18 cellular contexts compared by ENCODE assay signal in genomic region chr13:67227131-67227983, GRCh38. TPM values are rescaled to one million over a fixed set of nuclear protein-coding genes. Genes with fewer than 3 reads are reported as not detected.
A peak's percentile ranks its signal among the peaks of the same experiment; 100 is the strongest.
DNase-seq lines count a peak whose midpoint lies in the region; ATAC-seq and TF ChIP-seq lines count a peak whose summit lies in the region.
"Had no signal": no experiment of that assay in that cellular context is flagged by ENCODE, and none has a peak within 500 bp of the region (broad histone marks: within the 10 kb centered on the region; RNA-seq: fewer than 3 reads in every experiment).

No MANE protein-coding gene starts in this region.

- peak overlapping the region in 10 of 12 donors; percentile 4 to 82 (median 79) for H3K4me3 ChIP-seq in heart left ventricle
- H3K4me3 ChIP-seq in mesodermal cell (ENCODE audit: extremely low read depth, insufficient read depth, low read length, poor library complexity, severe bottlenecking), result peak overlapping the region; percentile 6
- H3K4me3 ChIP-seq: GM23338, Peyer's patch, transverse colon had no signal

- peaks cover 0 to 10% (median 0%) of the 10 kb centered on the region in 9 donors for H3K27me3 ChIP-seq in heart left ventricle
- H3K27me3 ChIP-seq: Peyer's patch had no signal

- no peak for TF ChIP-seq CTCF in heart left ventricle (IDR thresholded peaks at IDR 0.05)
- no peak for TF ChIP-seq CTCF in activated CD8-positive, alpha-beta T cell treated with anti-CD3 and anti-CD28 coated beads for 36 hours (IDR thresholded peaks at IDR 0.05)

- DNase-seq in heart left ventricle, result no peak
- DNase-seq in Right ventricle myocardium superior, result no peak
- DNase-seq in activated naive CD8-positive, alpha-beta T cell treated with anti-CD3 and anti-CD28 coated beads, Interleukin-2, amount 50 U/mL, for 24 hours, result no peak
- DNase-seq in activated CD8-positive, alpha-beta T cell treated with anti-CD3 and anti-CD28 coated beads for 36 hours, result no peak
- no peak for DNase-seq in foreskin melanocyte
- DNase-seq: activated CD4-positive, alpha-beta T cell treated with anti-CD3 and anti-CD28 coated beads, Interleukin-2, amount 50 U/mL, for 48 hours; CD8-positive, alpha-beta memory T cell; DMS79; left lung; NCI-H2081; NCI-H526 treated with DMSO at 0.1 percent for 48 hours; Peyer's patch; transverse colon had no signal

- no peak overlapping the region for H3K27ac Mint-ChIP-seq in activated naive CD8-positive, alpha-beta T cell treated with anti-CD3 and anti-CD28 coated beads, Interleukin-2, amount 50 U/mL, for 24 hours
- no peak overlapping the region for H3K27ac Mint-ChIP-seq in activated CD8-positive, alpha-beta T cell treated with anti-CD3 and anti-CD28 coated beads for 36 hours
- H3K27ac Mint-ChIP-seq: CD8-positive, alpha-beta memory T cell; GM23338; IgD-negative memory B cell had no signal

- H3K4me1 ChIP-seq in heart left ventricle, result peaks cover 0 to 44% (median 6%) of the 10 kb centered on the region in 12 donors
- no peaks in the 10 kb centered on the region for H3K4me1 ChIP-seq in mesodermal cell (ENCODE audit: control insufficient read depth, insufficient read depth, low read length, poor library complexity, severe bottlenecking)

- H3K36me3 ChIP-seq in heart left ventricle (no peaks in the 10 kb centered on the region), mesodermal cell (ENCODE audit: control insufficient read depth, insufficient read depth, low read length) (no peaks in the 10 kb centered on the region)
- H3K36me3 ChIP-seq: left lung, Peyer's patch, transverse colon had no signal

- peaks cover 21% of the 10 kb centered on the region for H3K4me1 Mint-ChIP-seq in activated naive CD8-positive, alpha-beta T cell treated with anti-CD3 and anti-CD28 coated beads, Interleukin-2, amount 50 U/mL, for 24 hours
- H3K4me1 Mint-ChIP-seq in activated CD8-positive, alpha-beta T cell treated with anti-CD3 and anti-CD28 coated beads for 36 hours (ENCODE audit: low read depth), result peaks cover 7% of the 10 kb centered on the region

- WGBS in heart left ventricle, 4 donors, result 54 to 64% (median 63%) methylated on average over 10 to 12 of the region's 12 CpGs
- WGBS in mesodermal cell (ENCODE audit: insufficient coverage in 2 of 2), 2 experiments, result 92 to 93% methylated on average over 6 to 10 of the region's 12 CpGs

- CTCF ChIA-PET in activated CD8-positive, alpha-beta T cell treated with anti-CD3 and anti-CD28 coated beads for 36 hours (lab: Charles Lee), result no interaction called here

- H3K36me3 Mint-ChIP-seq in activated naive CD8-positive, alpha-beta T cell treated with anti-CD3 and anti-CD28 coated beads, Interleukin-2, amount 50 U/mL, for 24 hours (ENCODE audit: low read depth), result no peaks in the 10 kb centered on the region
- H3K36me3 Mint-ChIP-seq in activated CD8-positive, alpha-beta T cell treated with anti-CD3 and anti-CD28 coated beads for 36 hours (ENCODE audit: low read depth), result no peaks in the 10 kb centered on the region
- H3K36me3 Mint-ChIP-seq: IgD-negative memory B cell had no signal

- POLR2A ChIA-PET in activated CD8-positive, alpha-beta T cell treated with anti-CD3 and anti-CD28 coated beads for 36 hours (lab: Charles Lee), result no interaction called here

- H3K4me3 Mint-ChIP-seq in activated naive CD8-positive, alpha-beta T cell treated with anti-CD3 and anti-CD28 coated beads, Interleukin-2, amount 50 U/mL, for 24 hours, result no peak overlapping the region
- H3K4me3 Mint-ChIP-seq in activated CD8-positive, alpha-beta T cell treated with anti-CD3 and anti-CD28 coated beads for 36 hours, result no peak overlapping the region
- H3K4me3 Mint-ChIP-seq: GM23338, IgD-negative memory B cell had no signal

- H3K9me3 ChIP-seq in heart left ventricle, result no peaks in the 10 kb centered on the region
- H3K9me3 ChIP-seq in mesodermal cell (ENCODE audit: control insufficient read depth, low read length), result no peaks in the 10 kb centered on the region
- H3K9me3 ChIP-seq: left lung, Peyer's patch, transverse colon had no signal

- no peak for TF ChIP-seq POLR2A in heart left ventricle (IDR thresholded peaks at IDR 0.05)

- ATAC-seq in heart left ventricle (no peak), Right ventricle myocardium superior (ENCODE audit: poor library complexity) (no peak)
- no peak for ATAC-seq in activated naive CD8-positive, alpha-beta T cell treated with anti-CD3 and anti-CD28 coated beads, Interleukin-2, amount 50 U/mL, for 24 hours
- ATAC-seq in activated CD8-positive, alpha-beta T cell treated with anti-CD3 and anti-CD28 coated beads for 36 hours, result no peak
- ATAC-seq: GM23338, left lung had no signal

- H3K27ac ChIP-seq in heart left ventricle (no peak overlapping the region), angular gyrus (ENCODE audit: low read depth, low read length) (peak overlapping the region; percentile 67), mesodermal cell (ENCODE audit: low read depth, low read length, severe bottlenecking) (no peak overlapping the region), temporal lobe (ENCODE audit: low read depth, low read length) (peak overlapping the region; percentile 63)
- H3K27ac ChIP-seq: left lung, Peyer's patch, transverse colon had no signal

- intact Hi-C loops in heart left ventricle (cut with DNase I) (loop anchor here (5.0 to 10.0 kb wide), 13 partner anchors 140 to 1573 kb away; no protein-coding TSS in a partner anchor), Right ventricle myocardium superior (cut with DNase I) (loop anchor here (5.0 to 10.0 kb wide), 2 partner anchors 150 to 1293 kb away; no protein-coding TSS in a partner anchor)
- intact Hi-C loops in activated CD8-positive, alpha-beta T cell treated with anti-CD3 and anti-CD28 coated beads for 36 hours (cut with micrococcal nuclease), result no loop called here

- no peaks in the 10 kb centered on the region for H3K9me3 Mint-ChIP-seq in activated naive CD8-positive, alpha-beta T cell treated with anti-CD3 and anti-CD28 coated beads, Interleukin-2, amount 50 U/mL, for 24 hours
- no peaks in the 10 kb centered on the region for H3K9me3 Mint-ChIP-seq in activated CD8-positive, alpha-beta T cell treated with anti-CD3 and anti-CD28 coated beads for 36 hours
- H3K9me3 Mint-ChIP-seq: CD8-positive, alpha-beta memory T cell; GM23338; IgD-negative memory B cell had no signal

- H3K27me3 Mint-ChIP-seq in activated naive CD8-positive, alpha-beta T cell treated with anti-CD3 and anti-CD28 coated beads, Interleukin-2, amount 50 U/mL, for 24 hours, result peaks cover 16% of the 10 kb centered on the region
- peaks cover 10% of the 10 kb centered on the region for H3K27me3 Mint-ChIP-seq in activated CD8-positive, alpha-beta T cell treated with anti-CD3 and anti-CD28 coated beads for 36 hours

RNA-seq across cellular contexts. Expression of gene PCDH9, which starts 2.8 kb away (rescaled TPM):
- total RNA-seq in heart left ventricle, result 10 to 100 TPM; 13.6 to 26.9 (median 21.6) TPM
- 10 to 100 TPM in 1 of 2 donors, 1 to 10 TPM in 1; 3.0 to 39.6 TPM for polyA plus RNA-seq in heart left ventricle
- total RNA-seq in Right ventricle myocardium superior, result 10.0 TPM
- polyA plus RNA-seq in mesodermal cell (2013, experiment 1 of 2), result 3.8 TPM
- 3.9 TPM for polyA plus RNA-seq in mesodermal cell (2013, experiment 2 of 2)
- total RNA-seq in temporal lobe, result 59.0 TPM
- total RNA-seq in activated CD8-positive, alpha-beta T cell treated with anti-CD3 and anti-CD28 coated beads for 36 hours, result under 1 TPM; 0.04 to 0.14 TPM

Comparison
In these comparisons a context has a peak if more than half of its experiments do, and no peak if none do; other contexts are left out.
1. H3K27ac ChIP-seq: peak in angular gyrus (single experiment) and temporal lobe (single experiment); none in heart left ventricle (0 of 12) and mesodermal cell (single experiment).